Comparison of ENCODE assay signal across 1 cellular context in genomic region chr22:27952091-27952490, GRCh38.
TF ChIP-seq lines count a peak whose summit lies in the region.

No MANE protein-coding gene starts in this region.

TF ChIP-seq in endothelial cell of umbilical vein, 7 proteins besides CTCF, POLR2A, EP300 and RAD21:
- TF ChIP-seq FOS (IDR thresholded peaks at IDR 0.05; ENCODE audit: borderline replicate concordance, insufficient read depth, low read length) (peak; percentile 42), MAX (IDR thresholded peaks at IDR 0.05; ENCODE audit: insufficient read depth, insufficient read length) (no peak)
